In genomic region chr4:184657144-184657543, GRCh38 we compare ENCODE assay signal across 27 cellular contexts.
"Had no signal": no experiment of that assay in that cellular context is flagged by ENCODE, and none has a peak within 500 bp of the region (broad histone marks: within the 10 kb centered on the region; RNA-seq: fewer than 3 reads in every experiment).

No MANE protein-coding gene starts in this region.

- H3K9me3 ChIP-seq: breast epithelium, esophagus squamous epithelium, gastrocnemius medialis, pancreas, prostate gland, testis, transverse colon had no signal

- H3K36me3 ChIP-seq: breast epithelium, prostate gland had no signal

- ATAC-seq: activated CD4-positive, alpha-beta T cell treated with anti-CD3 and anti-CD28 coated beads for 36 hours; activated CD8-positive, alpha-beta memory T cell treated with anti-CD3 and anti-CD28 coated beads, Interleukin-2, amount 10 ng/mL, durations not matched to agents 7 days and 5 days; activated CD8-positive, alpha-beta T cell treated with anti-CD3 and anti-CD28 coated beads, Interleukin-2, amount 10 ng/mL, durations not matched to agents 7 days and 5 days; activated naive CD4-positive, alpha-beta T cell treated with anti-CD3 and anti-CD28 coated beads, Interleukin-2, amount 50 U/mL, for 72 hours; gastrocnemius medialis; left ventricle myocardium superior; pancreas; sciatic nerve; stimulated activated naive CD8-positive, alpha-beta T cell treated with anti-CD3 and anti-CD28 coated beads, Interleukin-15, Interleukin-2, amounts not matched to agents 100 U/mL and 50 U/mL, for 24 hours had no signal

- H3K4me3 ChIP-seq: breast epithelium, esophagus squamous epithelium, gastrocnemius medialis, pancreas, prostate gland, skin epidermis, testis, transverse colon had no signal

- H3K4me1 ChIP-seq: breast epithelium, esophagus squamous epithelium, pancreas, prostate gland, testis, transverse colon had no signal

- DNase-seq: activated CD4-positive, alpha-beta T cell treated with anti-CD3 and anti-CD28 coated beads for 36 hours; activated CD4-positive, CD25-positive, alpha-beta regulatory T cell; activated CD8-positive, alpha-beta memory T cell treated with anti-CD3 and anti-CD28 coated beads, Interleukin-2, amount 10 ng/mL, durations not matched to agents 7 days and 5 days; activated CD8-positive, alpha-beta T cell treated with anti-CD3 and anti-CD28 coated beads, Interleukin-2, amount 10 ng/mL, durations not matched to agents 7 days and 5 days; activated naive CD4-positive, alpha-beta T cell; activated T-cell treated with anti-CD3 and anti-CD28 coated beads, Interleukin-2, amount 50 U/mL, for 48 hours; central memory CD4-positive, alpha-beta T cell; dermis blood vessel endothelial cell; effector CD4-positive, alpha-beta T cell; esophagus squamous epithelium; gastrocnemius medialis; glutamatergic neuron; left ventricle myocardium superior; nephron progenitor cell; pancreas; retina; stimulated activated CD4-positive, alpha-beta T cell treated with anti-CD3 and anti-CD28 coated beads, Interleukin-12 subunit alpha, Interleukin-12 subunit beta, amount 100 ng/mL, for 4 hours; stimulated activated CD4-positive, alpha-beta T cell treated with anti-CD3 and anti-CD28 coated beads, Interleukin-4, amount 100 ng/mL, for 1 hour; stimulated activated naive CD8-positive, alpha-beta T cell treated with anti-CD3 and anti-CD28 coated beads, Interleukin-15, Interleukin-2, amounts not matched to agents 100 U/mL and 50 U/mL, for 24 hours; testis; transverse colon had no signal

- H3K27me3 ChIP-seq: breast epithelium, esophagus squamous epithelium, gastrocnemius medialis, pancreas, testis, transverse colon had no signal

- FAIRE-seq: islet of Langerhans, pancreas had no signal

- H3K27ac ChIP-seq: breast epithelium, esophagus squamous epithelium, pancreas, prostate gland, skin epidermis, testis, transverse colon had no signal
